16 cellular contexts compared by ENCODE assay signal in genomic region chr9:111148390-111148993, GRCh38.
DNase-seq lines count a peak whose midpoint lies in the region; ATAC-seq, FAIRE-seq and TF ChIP-seq lines count a peak whose summit lies in the region.
"Had no signal": no experiment of that assay in that cellular context is flagged by ENCODE, and none has a peak within 500 bp of the region (broad histone marks: within the 10 kb centered on the region; RNA-seq: fewer than 3 reads in every experiment).

No MANE protein-coding gene starts in this region.

- peak; percentile 76 for ATAC-seq in GM19463 (IDR thresholded peaks at IDR 0.05; ENCODE audit: unreplicated experiment)
- ATAC-seq in natural killer cell: no peak

- peaks cover 21% of the 10 kb centered on the region for H3K4me1 ChIP-seq in BE2C
- no peaks in the 10 kb centered on the region for H3K4me1 ChIP-seq in tibial artery
- no peaks in the 10 kb centered on the region for H3K4me1 ChIP-seq in kidney (ENCODE audit: control insufficient read depth in 1 of 2, insufficient read depth in 1 of 2, low read depth in 1 of 2, low read length in 2 of 2)
- H3K4me1 ChIP-seq: left ventricle myocardium inferior had no signal

- H3K9me3 ChIP-seq in BE2C: no peaks in the 10 kb centered on the region
- H3K9me3 ChIP-seq in tibial artery: no peaks in the 10 kb centered on the region
- H3K9me3 ChIP-seq in kidney (ENCODE audit: control insufficient read depth in 1 of 2, low read length in 2 of 2): no peaks in the 10 kb centered on the region
- H3K9me3 ChIP-seq: left ventricle myocardium inferior, thoracic aorta had no signal

- no peaks in the 10 kb centered on the region for H3K36me3 Mint-ChIP-seq in natural killer cell

- TF ChIP-seq CTCF in BE2C (IDR thresholded peaks at IDR 0.05; ENCODE audit: low read depth, low read length) (no peak), tibial artery (IDR thresholded peaks at IDR 0.05) (no peak), kidney (IDR thresholded peaks at IDR 0.05; ENCODE audit: borderline replicate concordance, extremely low read depth, insufficient read depth) (no peak), natural killer cell (IDR thresholded peaks at IDR 0.05) (no peak)

- intact Hi-C loops in tibial artery (cut with DNase I; ENCODE audit: low total_unique reads) (no loop called here), kidney (cut with DNase I) (no loop called here), natural killer cell (cut with micrococcal nuclease) (no loop called here)

- H3K9me3 Mint-ChIP-seq in natural killer cell: peaks cover 0 to 2% of the 10 kb centered on the region in 2 donors

- H3K27me3 Mint-ChIP-seq in natural killer cell (ENCODE audit: low read depth in 2 of 2): no peaks in the 10 kb centered on the region
- H3K27me3 Mint-ChIP-seq: progenitor cell of endocrine pancreas had no signal

- no peak overlapping the region for H3K27ac Mint-ChIP-seq in natural killer cell
- H3K27ac Mint-ChIP-seq: progenitor cell of endocrine pancreas had no signal

- H3K36me3 ChIP-seq in BE2C (no peaks in the 10 kb centered on the region), tibial artery (no peaks in the 10 kb centered on the region), kidney (ENCODE audit: control insufficient read depth in 1 of 2, insufficient read depth in 2 of 2, low read length in 2 of 2) (no peaks in the 10 kb centered on the region)
- H3K36me3 ChIP-seq: left ventricle myocardium inferior, thoracic aorta had no signal

- no peak for FAIRE-seq in kidney (lab: Jason Lieb, UNC)

- no peak overlapping the region for H3K27ac ChIP-seq in tibial artery
- H3K27ac ChIP-seq in kidney (ENCODE audit: low read depth in 2 of 2, low read length in 2 of 2): no peak overlapping the region
- H3K27ac ChIP-seq: epithelial cell of prostate, HL-60, thoracic aorta had no signal

- no peaks in the 10 kb centered on the region for H3K4me1 Mint-ChIP-seq in natural killer cell

- no peaks in the 10 kb centered on the region for H3K27me3 ChIP-seq in BE2C
- no peaks in the 10 kb centered on the region for H3K27me3 ChIP-seq in tibial artery

- no peak overlapping the region for H3K9ac ChIP-seq in kidney (ENCODE audit: low read length in 2 of 2)

- H3K4me3 ChIP-seq in BE2C (ENCODE audit: low read depth, low read length) (peak overlapping the region; percentile 25), tibial artery (no peak overlapping the region), kidney (ENCODE audit: low read length in 2 of 2) (no peak overlapping the region)
- H3K4me3 ChIP-seq: left ventricle myocardium inferior, thoracic aorta had no signal

- DNase-seq in BE2C (peak; percentile 28), M059J (ENCODE audit: low read depth) (peak; percentile 30), fibroblast of peridontal ligament (ENCODE audit: extremely low read depth) (peak; percentile 68), tibial artery (no peak), NCI-H1436 (lab: John Stamatoyannopoulos, UW) (no peak), kidney (no peak), natural killer cell (no peak)
- DNase-seq: GOT3, NCI-H1092 treated with DMSO at 0.1 percent for 48 hours, T-helper 9 cell had no signal

- H3K4me3 Mint-ChIP-seq in natural killer cell: no peak overlapping the region

Comparison
In these comparisons a context has a peak if more than half of its experiments do, and no peak if none do; other contexts are left out.
1. DNase-seq: peak in BE2C (single experiment), M059J (single experiment) and fibroblast of peridontal ligament (single experiment); none in tibial artery (0 of 2), NCI-H1436 (single experiment), kidney (single experiment) and natural killer cell (single experiment).